ENCODE assay signal across 8 cellular contexts in the genomic region with DNA sequence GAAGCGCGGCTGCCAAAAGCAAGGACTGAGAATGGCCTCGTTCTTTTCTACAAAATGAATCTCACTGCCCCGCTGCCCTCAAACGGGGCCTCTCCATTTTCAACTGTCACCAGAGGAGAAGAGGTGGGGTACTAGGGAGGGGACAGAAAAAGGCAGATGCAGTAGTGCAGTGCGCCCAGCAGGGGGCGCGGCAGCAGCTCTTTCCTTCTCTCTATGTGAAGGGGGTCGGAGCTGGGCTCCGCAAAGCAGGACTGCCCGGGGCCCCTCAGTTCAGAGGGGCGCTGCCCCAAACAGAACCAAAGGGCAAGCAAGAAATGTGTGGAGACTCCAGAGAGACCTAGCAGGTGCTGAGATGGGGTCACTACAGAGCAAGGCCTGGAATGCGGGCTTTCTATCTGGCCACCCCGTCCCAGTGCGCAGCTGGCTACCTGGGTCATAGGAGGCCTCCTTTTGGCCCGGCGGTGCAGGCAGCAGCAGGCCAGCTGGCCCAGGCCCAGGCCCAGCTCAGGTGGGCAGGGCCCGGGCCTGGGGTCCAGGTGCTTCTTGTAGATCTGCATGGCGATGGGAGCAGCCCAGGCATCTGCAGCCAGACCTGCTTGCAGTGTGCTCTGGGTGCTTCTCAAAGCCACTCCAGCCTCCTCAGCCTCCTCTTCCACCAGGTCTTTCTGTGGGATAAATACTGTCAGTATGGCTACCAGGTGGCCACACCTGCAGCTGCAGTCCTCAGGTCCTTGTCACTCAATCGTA. TPM values are rescaled to one million over a fixed set of nuclear protein-coding genes. Genes with fewer than 3 reads are reported as not detected.
A peak's percentile ranks its signal among the peaks of the same experiment; 100 is the strongest.
DNase-seq lines count a peak whose midpoint lies in the region; ATAC-seq and TF ChIP-seq lines count a peak whose summit lies in the region.

No MANE protein-coding gene starts in this region.

- peaks cover 20% of the 10 kb centered on the region for H3K4me1 ChIP-seq in DND-41 (ENCODE audit: insufficient read depth, low read length)
- peaks cover 0 to 47% of the 10 kb centered on the region in 2 donors for H3K4me1 ChIP-seq in left lung

- H4K20me1 ChIP-seq in DND-41 (ENCODE audit: insufficient read depth, low read length), result peaks cover 11% of the 10 kb centered on the region

- H3K4me3 Mint-ChIP-seq in T-helper 2 cell treated with Interferon-gamma antibody and Interleukin-4, amounts not matched to agents 5 μg/mL and 100 μg/mL, for 36 hours, result no peak overlapping the region

- H3K9me3 ChIP-seq in DND-41 (ENCODE audit: insufficient read depth, low read length, severe bottlenecking) (no peaks in the 10 kb centered on the region), left lung (no peaks in the 10 kb centered on the region)

- peak overlapping the region; percentile 31 for H3K27ac Mint-ChIP-seq in T-helper 2 cell treated with Interferon-gamma antibody and Interleukin-4, amounts not matched to agents 5 μg/mL and 100 μg/mL, for 36 hours

- peaks cover 25% of the 10 kb centered on the region for H3K79me2 ChIP-seq in DND-41 (ENCODE audit: insufficient read depth, low read length)

- no peak overlapping the region for H3K9ac ChIP-seq in DND-41 (ENCODE audit: low read depth, low read length)

- H2AFZ ChIP-seq in DND-41 (ENCODE audit: low read depth, low read length), result no peak overlapping the region

- no peak overlapping the region for H3K4me2 ChIP-seq in DND-41 (ENCODE audit: insufficient read depth, low read length)

- TF ChIP-seq CTCF in DND-41 (IDR thresholded peaks at IDR 0.05; ENCODE audit: borderline replicate concordance, extremely low read depth, low read length, poor library complexity, severe bottlenecking) (peak; percentile 85), cardiac fibroblast (IDR thresholded peaks at IDR 0.05; ENCODE audit: low read depth, low read length) (peak; percentile 78), left lung (IDR thresholded peaks at IDR 0.05) (peak; percentile 79 to 93)

- peak; percentile 81 for ATAC-seq in DND-41 (ENCODE audit: insufficient read depth, low read depth)
- peak; percentile 46 for ATAC-seq in HG02642 (IDR thresholded peaks at IDR 0.05; ENCODE audit: poor library complexity, unreplicated experiment)
- peak; percentile 64 for ATAC-seq in left lung
- ATAC-seq in HG02973 (IDR thresholded peaks at IDR 0.05; ENCODE audit: unreplicated experiment), result no peak

- H3K4me3 ChIP-seq in DND-41 (ENCODE audit: low read depth in 1 of 2, low read length in 2 of 2) (no peak overlapping the region), cardiac fibroblast (replicated peaks in 1 of 2; ENCODE audit: low read depth in 2 of 2, low read length in 2 of 2) (no peak overlapping the region), left lung (no peak overlapping the region)

- peak; percentile 55 for DNase-seq in DND-41
- DNase-seq in T-helper 2 cell treated with Interferon-gamma antibody and Interleukin-4, amounts not matched to agents 5 μg/mL and 100 μg/mL, for 36 hours (ENCODE audit: low spot score), result peak; percentile 11
- DNase-seq in cardiac fibroblast (ENCODE audit: low read depth in 2 of 2), result peak; percentile 33 to 45
- DNase-seq in left lung, result peak in 1 of 2 donors; percentile 81
- DNase-seq in substantia nigra (lab: John Stamatoyannopoulos, UW), result peak in 16 of 49 donors; percentile 6 to 42 (median 26)
- DNase-seq in LoVo (ENCODE audit: low spot score), result no peak

- H3K4me1 Mint-ChIP-seq in T-helper 2 cell treated with Interferon-gamma antibody and Interleukin-4, amounts not matched to agents 5 μg/mL and 100 μg/mL, for 36 hours (ENCODE audit: low read depth), result peaks cover 4% of the 10 kb centered on the region

- peaks cover 16% of the 10 kb centered on the region for H3K36me3 Mint-ChIP-seq in T-helper 2 cell treated with Interferon-gamma antibody and Interleukin-4, amounts not matched to agents 5 μg/mL and 100 μg/mL, for 36 hours (ENCODE audit: low read depth)

- intact Hi-C loops in left lung (cut with DNase I), result no loop called here

- H3K27me3 Mint-ChIP-seq in T-helper 2 cell treated with Interferon-gamma antibody and Interleukin-4, amounts not matched to agents 5 μg/mL and 100 μg/mL, for 36 hours (ENCODE audit: low read depth), result no peaks in the 10 kb centered on the region

- H3K27me3 ChIP-seq in DND-41 (ENCODE audit: insufficient read depth, low read length, poor library complexity), result no peaks in the 10 kb centered on the region
- H3K27me3 ChIP-seq in left lung, result no peaks in the 10 kb centered on the region

- H3K36me3 ChIP-seq in DND-41 (ENCODE audit: insufficient read depth, low read length), result peaks cover 76% of the 10 kb centered on the region
- peaks cover 0 to 73% of the 10 kb centered on the region in 2 donors for H3K36me3 ChIP-seq in left lung

- H3K9me3 Mint-ChIP-seq in T-helper 2 cell treated with Interferon-gamma antibody and Interleukin-4, amounts not matched to agents 5 μg/mL and 100 μg/mL, for 36 hours, result no peaks in the 10 kb centered on the region

- H3K27ac ChIP-seq in DND-41 (ENCODE audit: low read length) (peak overlapping the region; percentile 52; the same call in 1 of the 2 replicates), left lung (no peak overlapping the region), substantia nigra (ENCODE audit: low read depth, low read length, poor library complexity, severe bottlenecking) (peak overlapping the region; percentile 73)

RNA-seq across cellular contexts. Expression of gene IRAK1, which starts 5.9 kb away (rescaled TPM):
- 100 to 1,000 TPM in 1 of 2 donors, 10 to 100 TPM in 1; 92.1 to 172 TPM for total RNA-seq in left lung

RNA-seq across cellular contexts. Expression of gene TMEM187, which starts 41.2 kb away (rescaled TPM):
- total RNA-seq in left lung, result 10 to 100 TPM in 1 of 2 donors, 1 to 10 TPM in 1; 8.8 to 13.5 TPM

RNA-seq across cellular contexts. Expression of gene HCFC1, which starts 42.2 kb away (rescaled TPM):
- 10 to 100 TPM; 46.6 to 58.1 TPM for total RNA-seq in left lung

Comparison
In these comparisons a context has a peak if more than half of its experiments do, and no peak if none do; other contexts are left out.
1. H3K27ac ChIP-seq: peak in DND-41 (single experiment) and substantia nigra (single experiment); none in left lung (0 of 2).
2. Peak in every context shown above with its lines, with median percentiles within 50 percentile points of each other: CTCF ChIP-seq.